In the genomic region with DNA sequence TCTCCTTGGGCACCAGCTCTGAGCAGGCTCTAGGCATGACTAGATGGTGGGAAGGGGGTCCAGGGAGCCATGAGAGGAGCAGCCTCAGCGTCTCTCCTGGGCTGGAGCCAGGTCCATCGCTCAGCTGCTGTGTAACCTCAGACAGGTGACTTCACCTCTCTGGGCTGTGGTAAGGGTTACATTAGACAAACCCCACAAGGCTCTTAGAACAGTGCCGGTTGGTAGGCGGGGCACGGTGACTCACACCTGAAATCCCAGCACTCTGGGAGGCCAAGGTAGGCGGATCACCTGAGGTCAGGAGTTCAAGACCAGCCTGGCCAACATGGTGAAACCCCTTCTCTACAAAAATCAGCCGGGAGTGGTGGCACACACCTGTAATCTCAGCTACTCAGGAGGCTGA, we compare ENCODE assay signal across 26 cellular contexts. TPM values are rescaled to one million over a fixed set of nuclear protein-coding genes. Genes with fewer than 3 reads are reported as not detected.
A peak's percentile ranks its signal among the peaks of the same experiment; 100 is the strongest.
DNase-seq lines count a peak whose midpoint lies in the region; ATAC-seq, FAIRE-seq and TF ChIP-seq lines count a peak whose summit lies in the region.
"Had no signal": no experiment of that assay in that cellular context is flagged by ENCODE, and none has a peak within 500 bp of the region (broad histone marks: within the 10 kb centered on the region; RNA-seq: fewer than 3 reads in every experiment).

No MANE protein-coding gene starts in this region.

- H3K27me3 ChIP-seq in mammary epithelial cell (ENCODE audit: insufficient read depth, low read length) (no peaks in the 10 kb centered on the region), breast epithelium (peaks cover 0 to 15% of the 10 kb centered on the region in 2 donors), K562 (ENCODE audit: control insufficient read depth in 2 of 2, insufficient read depth in 2 of 2, low read length in 2 of 2) (peaks cover 22 to 75% of the 10 kb centered on the region in 2 experiments; a peak in 4 of 5 replicates)

- H3K9ac ChIP-seq in mammary epithelial cell (ENCODE audit: insufficient read depth, low read length), result no peak overlapping the region
- H3K9ac ChIP-seq in K562 (ENCODE audit: insufficient read depth in 1 of 2, low read depth in 2 of 2, low read length in 2 of 2), result no peak overlapping the region

- TF ChIP-seq CTCF in mammary epithelial cell (conservative IDR thresholded peaks at IDR 0.05 in 1 of 2, IDR thresholded peaks at IDR 0.05 in 1 of 2; ENCODE audit: extremely low read depth in 1 of 2, insufficient read depth in 1 of 2, low read depth in 1 of 2, low read length in 2 of 2) (no peak), breast epithelium (IDR thresholded peaks at IDR 0.05) (no peak), HEK293 (tag by site-specific recombination; IDR thresholded peaks at IDR 0.05) (no peak), K562 (IDR thresholded peaks at IDR 0.05 in 2 of 3, conservative IDR thresholded peaks at IDR 0.05 in 1 of 3; ENCODE audit: insufficient read depth in 2 of 3, low read depth in 1 of 3, low read length in 3 of 3) (no peak)

- peak; percentile 32 for DNase-seq in mammary epithelial cell
- DNase-seq in breast epithelium (ENCODE audit: low spot score in 2 of 2), result no peak
- DNase-seq in K562 (ENCODE audit: extremely low read depth in 1 of 4, low spot score in 3 of 4), result no peak
- DNase-seq in stimulated activated effector memory CD8-positive, alpha-beta T cell treated with anti-CD3 and anti-CD28 coated beads, Interleukin-12 subunit alpha, Interleukin-12 subunit beta, amount 100 ng/mL, for 72 hours (ENCODE audit: low spot score in 2 of 2), result no peak
- no peak for DNase-seq in activated gamma-delta T cell treated with Interleukin-2 at 50 U/mL for 16 hours
- DNase-seq: C1 segment of cervical spinal cord; Caco-2; CD4-positive, alpha-beta memory T cell; GDM1; GOT3; HCEC 1CT; Kasumi-1; NCI-H1092 treated with DMSO at 0.1 percent for 48 hours; NCI-H1436; NCI-H187; NCI-H2081 treated with DMSO at 0.1 percent for 48 hours; NCI-H2171; NCI-H226; NCI-H510A treated with DMSO at 0.1 percent for 48 hours; NCI-H748 treated with DMSO at 0.1 percent for 48 hours; SJCRH30 had no signal

- H3K4me3 ChIP-seq in mammary epithelial cell (replicated peaks in 1 of 3; ENCODE audit: insufficient read depth in 1 of 3, low read depth in 2 of 3, low read length in 3 of 3), result no peak overlapping the region
- H3K4me3 ChIP-seq in breast epithelium, result no peak overlapping the region
- no peak overlapping the region for H3K4me3 ChIP-seq in HEK293 (ENCODE audit: low read depth, low read length)
- H3K4me3 ChIP-seq in K562, result no peak overlapping the region
- H3K4me3 ChIP-seq: GM12878, SJCRH30 had no signal

- TF ChIP-seq POLR2A in breast epithelium (IDR thresholded peaks at IDR 0.05) (no peak), K562 (conservative IDR thresholded peaks at IDR 0.05) (no peak)

- peaks cover 8% of the 10 kb centered on the region for H3K4me1 ChIP-seq in mammary epithelial cell (ENCODE audit: insufficient read depth, low read length)
- no peaks in the 10 kb centered on the region for H3K4me1 ChIP-seq in breast epithelium
- H3K4me1 ChIP-seq in HEK293 (ENCODE audit: control insufficient read depth, insufficient read depth, low read length), result no peaks in the 10 kb centered on the region
- peaks cover 0 to 22% of the 10 kb centered on the region in 2 experiments; a peak in 2 of 5 replicates for H3K4me1 ChIP-seq in K562 (replicated peaks in 1 of 2; ENCODE audit: control insufficient read depth in 2 of 2, insufficient read depth in 2 of 2, low read length in 2 of 2)

- WGBS in mammary epithelial cell (ENCODE audit: low coverage, missing lambda C conversion rate), result 67% methylated on average over 3 of the region's 7 CpGs
- 0% methylated on average over 6 of the region's 7 CpGs for WGBS in K562 (ENCODE audit: insufficient coverage, low coverage, missing lambda C conversion rate)

- H3K9me1 ChIP-seq in K562 (ENCODE audit: control insufficient read depth, insufficient read depth, low read length), result no peaks in the 10 kb centered on the region

- no peak overlapping the region for H2AFZ ChIP-seq in mammary epithelial cell (ENCODE audit: low read depth, low read length)
- H2AFZ ChIP-seq in K562 (ENCODE audit: low read depth, low read length), result no peak overlapping the region

- CTCF ChIA-PET in mammary epithelial cell (lab: Charles Lee; ENCODE audit: low non-redundant PET), result no interaction called here
- CTCF ChIA-PET in HEK293 (lab: Yijun Ruan, JAX), result interaction anchor here (0.6 kb wide), 1 partner anchor 21 kb away, joined by 3 read pairs; no protein-coding TSS in a partner anchor
- CTCF ChIA-PET in K562 (lab: Yijun Ruan, JAX; ENCODE audit: low intra/inter-chr PET ratio), result no interaction called here

- H3K9me3 ChIP-seq in mammary epithelial cell (replicated peaks; ENCODE audit: insufficient read depth, low read length) (no peaks in the 10 kb centered on the region), breast epithelium (no peaks in the 10 kb centered on the region), HEK293 (ENCODE audit: control insufficient read depth, insufficient read depth, low read depth, low read length) (no peaks in the 10 kb centered on the region), K562 (replicated peaks; ENCODE audit: control insufficient read depth, insufficient read depth, low read depth, low read length) (no peaks in the 10 kb centered on the region)
- H3K9me3 ChIP-seq: Caco-2, SJCRH30 had no signal

- intact Hi-C loops in mammary epithelial cell (cut with micrococcal nuclease) (no loop called here), breast epithelium (cut with DNase I; ENCODE audit: low total_unique reads) (no loop called here), K562 (cut with micrococcal nuclease) (no loop called here)

- BruUV-seq in mammary epithelial cell (replicated peaks; lab: Mats Ljungman, UMichigan) (no TSS peak), K562 (replicated peaks; lab: Mats Ljungman, UMichigan) (no TSS peak)

- H3K4me1 Mint-ChIP-seq in stimulated activated effector memory CD8-positive, alpha-beta T cell treated with anti-CD3 and anti-CD28 coated beads, Interleukin-12 subunit alpha, Interleukin-12 subunit beta, amount 100 ng/mL, for 72 hours, result peaks cover 13% of the 10 kb centered on the region

- H3K36me3 Mint-ChIP-seq in stimulated activated effector memory CD8-positive, alpha-beta T cell treated with anti-CD3 and anti-CD28 coated beads, Interleukin-12 subunit alpha, Interleukin-12 subunit beta, amount 100 ng/mL, for 72 hours, result no peaks in the 10 kb centered on the region
- H3K36me3 Mint-ChIP-seq: CD4-positive, alpha-beta memory T cell had no signal

- H4K20me1 ChIP-seq in mammary epithelial cell (ENCODE audit: insufficient read depth, low read length), result no peaks in the 10 kb centered on the region
- H4K20me1 ChIP-seq in K562 (replicated peaks; ENCODE audit: control insufficient read depth, insufficient read depth, low read length), result no peaks in the 10 kb centered on the region

- no peaks in the 10 kb centered on the region for H3K9me3 Mint-ChIP-seq in stimulated activated effector memory CD8-positive, alpha-beta T cell treated with anti-CD3 and anti-CD28 coated beads, Interleukin-12 subunit alpha, Interleukin-12 subunit beta, amount 100 ng/mL, for 72 hours
- H3K9me3 Mint-ChIP-seq: CD4-positive, alpha-beta memory T cell had no signal

- in situ Hi-C loops in mammary epithelial cell (cut with MboI; ENCODE audit: low sequenced_read_pairs in 2 of 2), result no loop called here
- in situ Hi-C loops in K562 (cut with MboI), result no loop called here

- no peak for TF ChIP-seq RAD21 in K562 (CRISPR knock-in tag; conservative IDR thresholded peaks at IDR 0.05 in 1 of 2, IDR thresholded peaks at IDR 0.05 in 1 of 2)

- H3K36me3 ChIP-seq in mammary epithelial cell (ENCODE audit: insufficient read depth, low read length), result no peaks in the 10 kb centered on the region
- no peaks in the 10 kb centered on the region for H3K36me3 ChIP-seq in breast epithelium
- H3K36me3 ChIP-seq in HEK293 (ENCODE audit: control insufficient read depth in 2 of 2, insufficient read depth in 1 of 2, low read length in 2 of 2), result no peaks in the 10 kb centered on the region
- no peaks in the 10 kb centered on the region for H3K36me3 ChIP-seq in K562 (ENCODE audit: control insufficient read depth, insufficient read depth, low read length)
- H3K36me3 ChIP-seq: SJCRH30 had no signal

- no peaks in the 10 kb centered on the region for H3K79me2 ChIP-seq in mammary epithelial cell (ENCODE audit: insufficient read depth, low read length)
- no peaks in the 10 kb centered on the region for H3K79me2 ChIP-seq in K562 (ENCODE audit: control insufficient read depth, insufficient read depth, low read length)

- no peak overlapping the region for H3K4me3 Mint-ChIP-seq in stimulated activated effector memory CD8-positive, alpha-beta T cell treated with anti-CD3 and anti-CD28 coated beads, Interleukin-12 subunit alpha, Interleukin-12 subunit beta, amount 100 ng/mL, for 72 hours
- H3K4me3 Mint-ChIP-seq: CD4-positive, alpha-beta memory T cell had no signal

- H3K27ac ChIP-seq in mammary epithelial cell (ENCODE audit: insufficient read depth, low read depth, low read length) (no peak overlapping the region), breast epithelium (no peak overlapping the region), HEK293 (ENCODE audit: extremely low read depth, low read depth, low read length) (no peak overlapping the region), K562 (ENCODE audit: extremely low read depth, low read depth, low read length) (no peak overlapping the region)
- H3K27ac ChIP-seq: SJCRH30 had no signal

- no peak overlapping the region for H3K4me2 ChIP-seq in mammary epithelial cell (ENCODE audit: insufficient read depth, low read depth, low read length)
- H3K4me2 ChIP-seq in K562 (ENCODE audit: insufficient read depth, low read length), result no peak overlapping the region

- no peak overlapping the region for H3K27ac Mint-ChIP-seq in stimulated activated effector memory CD8-positive, alpha-beta T cell treated with anti-CD3 and anti-CD28 coated beads, Interleukin-12 subunit alpha, Interleukin-12 subunit beta, amount 100 ng/mL, for 72 hours
- H3K27ac Mint-ChIP-seq: CD4-positive, alpha-beta memory T cell had no signal

- POLR2A ChIA-PET in HEK293 (lab: Yijun Ruan, JAX) (no interaction called here), K562 (lab: Yijun Ruan, JAX) (interaction anchor here (0.7 kb wide), 1 partner anchor 37 kb away, joined by 3 read pairs; no protein-coding TSS in a partner anchor)

- no peak for TF ChIP-seq EP300 in K562 (IDR thresholded peaks at IDR 0.05; ENCODE audit: low read length)

- no peak for FAIRE-seq in K562 (lab: Jason Lieb, UNC)
- FAIRE-seq: GM12878 had no signal

- dilution Hi-C loops in mammary epithelial cell (cut with HindIII; ENCODE audit: low sequenced_read_pairs), result loop anchor here (5.0 kb wide), 3 partner anchors 33 to 93 kb away; no protein-coding TSS in a partner anchor

- ATAC-seq in K562 (no peak), GM19463 (IDR thresholded peaks at IDR 0.05; ENCODE audit: unreplicated experiment) (no peak)
- peak; percentile 5 for ATAC-seq in stimulated activated effector memory CD8-positive, alpha-beta T cell treated with anti-CD3 and anti-CD28 coated beads, Interleukin-12 subunit alpha, Interleukin-12 subunit beta, amount 100 ng/mL, for 72 hours
- ATAC-seq: GM12878, SK-N-SH treated with all-trans-retinoic acid at 6 μM for 48 hours had no signal

RNA-seq across cellular contexts. Expression of gene NPTX1, which starts 18.1 kb away (rescaled TPM):
- total RNA-seq in mammary epithelial cell (under 1 TPM; 0.17 to 0.21 TPM), breast epithelium (under 1 TPM; under 0.01 to 0.32 (median 0.29) TPM), K562 (2014; rRNA removed) (not detected in 2 replicates), K562 (2014; rRNA removed; fragmentation: Illumina TruSeq; extraction: Trizol) (not detected in 2 replicates), K562 (2015; rRNA removed; fragmentation: Illumina TruSeq; extraction: Trizol) (not detected in 2 replicates), K562 (2021) (0.04 TPM in 1 of 2 replicates, not detected in the other)
- polyA plus RNA-seq in mammary epithelial cell (0.14 TPM), K562 (2011; rRNA removed) (not detected in 2 replicates), K562 (2014; fragmentation: Illumina TruSeq; extraction: Trizol) (not detected in 2 replicates), K562 (2014; fragmentation: Nextera tagmentation; extraction: Ambion mirVana) (not detected), K562 (2014; rRNA removed) (not detected in 2 replicates)
- polyA minus RNA-seq in mammary epithelial cell, result not detected
- not detected in 2 replicates for total RNA-seq in K562 (2011; cell fraction: chromatin; rRNA removed; ENCODE audit: low replicate concordance)
- not detected in 2 replicates for total RNA-seq in K562 (2011; cell fraction: nucleolus; rRNA removed)
- total RNA-seq in K562 (2011; cell fraction: nucleoplasm; rRNA removed), result not detected in 2 replicates
- polyA plus RNA-seq in K562 (2011; cell fraction: cytosol; rRNA removed), result not detected in 2 replicates
- 0.03 TPM in 1 of 2 replicates, not detected in the other for polyA plus RNA-seq in K562 (2011; cell fraction: nucleus; rRNA removed)
- polyA plus RNA-seq in K562 (2012), result not detected in 2 replicates
- polyA minus RNA-seq in K562 (2011; rRNA and poly(A)+ RNA removed), result not detected in 2 replicates
- polyA minus RNA-seq in K562 (2011; cell fraction: cytosol; rRNA and poly(A)+ RNA removed), result 0.19 TPM in 1 of 2 replicates, not detected in the other
- under 0.01 TPM in 1 of 2 replicates, not detected in the other for polyA minus RNA-seq in K562 (2011; cell fraction: nucleus; rRNA and poly(A)+ RNA removed)
- total RNA-seq: CD4-positive, alpha-beta memory T cell; GM12878; HT-29; SJCRH30 had no signal
- polyA plus RNA-seq: GM12878 had no signal

RNA-seq across cellular contexts. Expression of gene RPTOR, which starts 50.1 kb away (rescaled TPM):
- 10 to 100 TPM; 35.8 to 36.7 TPM for total RNA-seq in mammary epithelial cell
- 11.6 TPM for polyA plus RNA-seq in mammary epithelial cell
- polyA minus RNA-seq in mammary epithelial cell, result 84.2 TPM
- total RNA-seq in breast epithelium, result 10 to 100 TPM; 21.4 to 27.5 (median 23.6) TPM
- total RNA-seq in K562 (2011; cell fraction: chromatin; rRNA removed; ENCODE audit: low replicate concordance), result 170 and 226 TPM in 2 replicates
- 113 and 116 TPM in 2 replicates for total RNA-seq in K562 (2011; cell fraction: nucleolus; rRNA removed)
- total RNA-seq in K562 (2011; cell fraction: nucleoplasm; rRNA removed), result 108 and 117 TPM in 2 replicates
- 18.6 and 19.1 TPM in 2 replicates for total RNA-seq in K562 (2014; rRNA removed)
- 10.2 and 10.4 TPM in 2 replicates for total RNA-seq in K562 (2014; rRNA removed; fragmentation: Illumina TruSeq; extraction: Trizol)
- total RNA-seq in K562 (2015; rRNA removed; fragmentation: Illumina TruSeq; extraction: Trizol), result 9.5 and 10.7 TPM in 2 replicates
- total RNA-seq in K562 (2021), result 46.1 and 54.1 TPM in 2 replicates
- polyA plus RNA-seq in K562 (2011; rRNA removed), result 4.4 and 7.2 TPM in 2 replicates
- 4.5 and 7.5 TPM in 2 replicates for polyA plus RNA-seq in K562 (2011; cell fraction: cytosol; rRNA removed)
- polyA plus RNA-seq in K562 (2011; cell fraction: nucleus; rRNA removed), result 23.2 and 25.8 TPM in 2 replicates
- 19.9 and 23.1 TPM in 2 replicates for polyA plus RNA-seq in K562 (2012)
- polyA plus RNA-seq in K562 (2014; fragmentation: Illumina TruSeq; extraction: Trizol), result 11.7 and 16.8 TPM in 2 replicates
- polyA plus RNA-seq in K562 (2014; fragmentation: Nextera tagmentation; extraction: Ambion mirVana), result under 1 TPM; 0.24 to 0.35 TPM
- 10.7 and 14.7 TPM in 2 replicates for polyA plus RNA-seq in K562 (2014; rRNA removed)
- polyA minus RNA-seq in K562 (2011; rRNA and poly(A)+ RNA removed), result 16.6 and 17.9 TPM in 2 replicates
- polyA minus RNA-seq in K562 (2011; cell fraction: cytosol; rRNA and poly(A)+ RNA removed), result 21.9 and 26.8 TPM in 2 replicates
- polyA minus RNA-seq in K562 (2011; cell fraction: nucleus; rRNA and poly(A)+ RNA removed), result 43.2 and 63.5 TPM in 2 replicates
